ENCODE assay signal across 8 cellular contexts in the genomic region with DNA sequence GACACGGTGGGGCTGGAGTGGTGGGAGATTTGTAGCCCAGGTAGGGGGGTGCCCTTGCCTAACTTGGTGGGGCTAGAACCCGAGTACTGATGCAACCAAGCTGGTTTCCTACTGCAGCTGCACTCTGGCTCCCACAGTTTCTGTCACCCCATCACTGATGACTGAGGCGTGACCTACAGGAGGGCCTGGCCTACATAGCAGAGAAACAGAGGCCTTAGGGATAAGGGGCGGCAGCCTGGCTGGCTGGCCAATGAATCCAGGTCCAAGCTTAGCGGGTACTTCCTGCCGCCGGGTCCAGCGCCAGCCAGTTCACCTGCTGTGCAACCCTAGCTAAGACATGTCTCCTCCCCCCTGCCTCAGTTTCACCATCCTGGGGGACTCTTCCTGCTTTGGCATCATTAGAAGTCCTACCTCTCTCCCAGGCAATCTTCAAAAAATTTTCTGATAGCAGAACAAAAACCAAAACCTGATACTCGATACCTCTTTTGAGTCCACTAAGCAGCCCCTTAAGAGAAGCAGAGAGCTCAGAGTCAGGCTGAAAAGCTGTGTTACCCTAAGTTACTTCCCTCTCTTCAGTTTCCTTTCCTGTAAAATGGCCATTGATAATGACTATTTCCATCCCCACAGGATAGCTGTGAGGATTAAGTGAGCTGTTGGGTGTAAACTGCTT.
DNase-seq lines count a peak whose midpoint lies in the region; ATAC-seq lines count a peak whose summit lies in the region.

No MANE protein-coding gene starts in this region.

- no peaks in the 10 kb centered on the region for H3K27me3 Mint-ChIP-seq in T-helper 1 cell treated with Interleukin-12 subunit alpha and Interleukin-12 subunit beta and Interleukin-4 antibody, amounts not matched to agents 30 μg/mL and 1 μg/mL, for 36 hours (ENCODE audit: low read depth)
- no peaks in the 10 kb centered on the region for H3K27me3 Mint-ChIP-seq in stimulated activated naive CD8-positive, alpha-beta T cell treated with anti-CD3 and anti-CD28 coated beads, Interleukin-15, amount 100 ng/mL, for 72 hours

- no peak for DNase-seq in T-helper 1 cell
- DNase-seq in caudate nucleus (lab: John Stamatoyannopoulos, UW): no peak
- DNase-seq in stimulated activated naive CD8-positive, alpha-beta T cell treated with anti-CD3 and anti-CD28 coated beads, Interleukin-15, amount 100 ng/mL, for 72 hours: peak in 1 of 2 donors; percentile 19
- no peak for DNase-seq in Ammon's horn (ENCODE audit: low spot score)
- DNase-seq in NCI-H2196 treated with DMSO at 0.1 percent for 48 hours (lab: John Stamatoyannopoulos, UW; ENCODE audit: unreplicated experiment): no peak
- no peak for DNase-seq in stimulated activated CD4-positive, alpha-beta T cell treated with anti-CD3 and anti-CD28 coated beads, Interleukin-12 subunit alpha, Interleukin-12 subunit beta, amount 100 ng/mL, for 4 hours

- peak; percentile 19 for ATAC-seq in HG03139 (IDR thresholded peaks at IDR 0.05; ENCODE audit: unreplicated experiment)
- ATAC-seq in stimulated activated naive CD8-positive, alpha-beta T cell treated with anti-CD3 and anti-CD28 coated beads, Interleukin-15, amount 100 ng/mL, for 72 hours: no peak

- H3K9me3 Mint-ChIP-seq in T-helper 1 cell treated with Interleukin-12 subunit alpha and Interleukin-12 subunit beta and Interleukin-4 antibody, amounts not matched to agents 30 μg/mL and 1 μg/mL, for 36 hours: no peaks in the 10 kb centered on the region
- H3K9me3 Mint-ChIP-seq in stimulated activated naive CD8-positive, alpha-beta T cell treated with anti-CD3 and anti-CD28 coated beads, Interleukin-15, amount 100 ng/mL, for 72 hours: no peaks in the 10 kb centered on the region

- peak overlapping the region; percentile 72 for H3K4me3 Mint-ChIP-seq in T-helper 1 cell treated with Interleukin-12 subunit alpha and Interleukin-12 subunit beta and Interleukin-4 antibody, amounts not matched to agents 30 μg/mL and 1 μg/mL, for 36 hours
- H3K4me3 Mint-ChIP-seq in stimulated activated naive CD8-positive, alpha-beta T cell treated with anti-CD3 and anti-CD28 coated beads, Interleukin-15, amount 100 ng/mL, for 72 hours: peak overlapping the region; percentile 48 to 67

- peak overlapping the region; percentile 87 for H3K27ac Mint-ChIP-seq in T-helper 1 cell treated with Interleukin-12 subunit alpha and Interleukin-12 subunit beta and Interleukin-4 antibody, amounts not matched to agents 30 μg/mL and 1 μg/mL, for 36 hours
- H3K27ac Mint-ChIP-seq in stimulated activated naive CD8-positive, alpha-beta T cell treated with anti-CD3 and anti-CD28 coated beads, Interleukin-15, amount 100 ng/mL, for 72 hours: peak overlapping the region; percentile 36 to 84

- H3K27ac ChIP-seq in caudate nucleus (ENCODE audit: low read depth, low read length): peak overlapping the region; percentile 9

- H3K4me1 Mint-ChIP-seq in T-helper 1 cell treated with Interleukin-12 subunit alpha and Interleukin-12 subunit beta and Interleukin-4 antibody, amounts not matched to agents 30 μg/mL and 1 μg/mL, for 36 hours (ENCODE audit: low read depth): peaks cover 61% of the 10 kb centered on the region
- peaks cover 52% of the 10 kb centered on the region for H3K4me1 Mint-ChIP-seq in stimulated activated naive CD8-positive, alpha-beta T cell treated with anti-CD3 and anti-CD28 coated beads, Interleukin-15, amount 100 ng/mL, for 72 hours

- peaks cover 10% of the 10 kb centered on the region for H3K36me3 Mint-ChIP-seq in T-helper 1 cell treated with Interleukin-12 subunit alpha and Interleukin-12 subunit beta and Interleukin-4 antibody, amounts not matched to agents 30 μg/mL and 1 μg/mL, for 36 hours (ENCODE audit: low read depth)
